ENCODE assay signal across 14 cellular contexts in genomic region chr2:28160986-28161425, GRCh38.
A peak's percentile ranks its signal among the peaks of the same experiment; 100 is the strongest.
DNase-seq lines count a peak whose midpoint lies in the region; ATAC-seq and TF ChIP-seq lines count a peak whose summit lies in the region.
"Had no signal": no experiment of that assay in that cellular context is flagged by ENCODE, and none has a peak within 500 bp of the region (broad histone marks: within the 10 kb centered on the region; RNA-seq: fewer than 3 reads in every experiment).

No MANE protein-coding gene starts in this region.

- ATAC-seq in gastrocnemius medialis (no peak), GM21423 (IDR thresholded peaks at IDR 0.05; ENCODE audit: unreplicated experiment) (no peak), HG03025 (IDR thresholded peaks at IDR 0.05; ENCODE audit: low FRiP score, unreplicated experiment) (no peak)

- in situ Hi-C loops in Caki2 (cut with HindIII; ENCODE audit: low pct_unique_long_range_greater_than_20kb, low sequenced_read_pairs) (no loop called here), gastrocnemius medialis (cut with MboI; ENCODE audit: low sequenced_read_pairs in 4 of 4) (loop anchor here in 2 of 4 donors (5.0 to 10.0 kb wide), 2 partner anchors 41 to 234 kb away; partner anchors contain the start of gene FOSL2 (in 1 of the 2))

- no peak overlapping the region for H3K4me3 ChIP-seq in SJSA1
- H3K4me3 ChIP-seq in gastrocnemius medialis: no peak overlapping the region
- H3K4me3 ChIP-seq: colonic mucosa had no signal

- intact Hi-C loops in gastrocnemius medialis (cut with DNase I; ENCODE audit: low total_unique reads): loop anchor here (5.0 kb wide), 3 partner anchors 116 to 269 kb away; partner anchors contain the start of genes BABAM2 and RBKS

- 0 out of 2 replicates have a peak, but pooled peaks cover 1% of the 10 kb centered on the region for H3K9me3 ChIP-seq in SJSA1 (replicated peaks)
- no peaks in the 10 kb centered on the region for H3K9me3 ChIP-seq in gastrocnemius medialis
- H3K9me3 ChIP-seq: colonic mucosa had no signal

- peak overlapping the region; percentile 47; the same call in 1 of the 2 replicates for H3K27ac ChIP-seq in SJSA1
- peak overlapping the region; percentile 89 to 96 (median 92) for H3K27ac ChIP-seq in gastrocnemius medialis
- H3K27ac ChIP-seq: colonic mucosa had no signal

- H3K36me3 ChIP-seq in SJSA1 (no peaks in the 10 kb centered on the region), gastrocnemius medialis (no peaks in the 10 kb centered on the region)
- H3K36me3 ChIP-seq: colonic mucosa had no signal

- H3K27me3 ChIP-seq in SJSA1 (replicated peaks) (no peaks in the 10 kb centered on the region), gastrocnemius medialis (no peaks in the 10 kb centered on the region)
- H3K27me3 ChIP-seq: colonic mucosa had no signal

- TF ChIP-seq POLR2A in gastrocnemius medialis (IDR thresholded peaks at IDR 0.05): no peak

- no peak for TF ChIP-seq CTCF in gastrocnemius medialis (IDR thresholded peaks at IDR 0.05 in 4 of 5, conservative IDR thresholded peaks at IDR 0.05 in 1 of 5)

- DNase-seq in Caki2 (ENCODE audit: low read depth) (peak; percentile 32), SJSA1 (ENCODE audit: low read depth in 1 of 2, low spot score in 2 of 2) (peak in 1 of 2 experiments; percentile 47), fibroblast of the conjunctiva (ENCODE audit: low read depth) (peak; percentile 34), gastrocnemius medialis (no peak), hypothalamus (lab: John Stamatoyannopoulos, UW) (no peak), D341Med (ENCODE audit: low spot score) (no peak)
- DNase-seq: CD4-positive, alpha-beta memory T cell; colonic mucosa; naive B cell; NCI-H69; stimulated activated CD4-positive, alpha-beta T cell treated with anti-CD3 and anti-CD28 coated beads, Interleukin-15, amount 100 ng/mL, for 24 hours; SW 1271 had no signal

- H3K4me1 ChIP-seq in SJSA1 (replicated peaks) (peaks cover 28% of the 10 kb centered on the region), gastrocnemius medialis (peaks cover 36 to 51% of the 10 kb centered on the region in 2 donors)

Comparison
In these comparisons a context has a peak if more than half of its experiments do, and no peak if none do; other contexts are left out.
1. DNase-seq: peak in Caki2 (single experiment) and fibroblast of the conjunctiva (single experiment); none in gastrocnemius medialis (0 of 2), hypothalamus (0 of 51) and D341Med (single experiment).